Comparison of ENCODE assay signal across 1 cellular context in genomic region chr15:80160570-80161156, GRCh38.
TF ChIP-seq lines count a peak whose summit lies in the region.

No MANE protein-coding gene starts in this region.

TF ChIP-seq in K562, 482 proteins besides CTCF, POLR2A, EP300 and RAD21 (continued from another document and continues in another):
- no peak; the same call in 1 of the 2 replicates for TF ChIP-seq CUX1 (CRISPR knock-in tag; IDR thresholded peaks at IDR 0.05)
- peak; percentile 86 for TF ChIP-seq ELF2 (CRISPR knock-in tag; IDR thresholded peaks at IDR 0.05)
- no peak for TF ChIP-seq SMARCB1 (IDR thresholded peaks at IDR 0.05; ENCODE audit: insufficient read length, low read depth)
- peak; percentile 49; the same call in 1 of the 2 replicates for TF ChIP-seq NCOR1 (IDR thresholded peaks at IDR 0.05)
- peak; percentile 67 for TF ChIP-seq TAF9B (IDR thresholded peaks at IDR 0.05; ENCODE audit: partially characterized antibody)
- TF ChIP-seq RERE (CRISPR knock-in tag; IDR thresholded peaks at IDR 0.05; ENCODE audit: borderline replicate concordance): no peak
- TF ChIP-seq TEAD1 (CRISPR knock-in tag; IDR thresholded peaks at IDR 0.05): peak in 1 of 2 experiments; percentile 76; a peak in 2 of 4 replicates
- no peak for TF ChIP-seq CAMTA2 (CRISPR knock-in tag; conservative IDR thresholded peaks at IDR 0.05)
- no peak for TF ChIP-seq ZNF253 (CRISPR knock-in tag; conservative IDR thresholded peaks at IDR 0.05)
- peak; percentile 45 for TF ChIP-seq SOX6 (IDR thresholded peaks at IDR 0.05)
- TF ChIP-seq DDX20 (tag; IDR thresholded peaks at IDR 0.05; ENCODE audit: low read depth): no peak
- peak; percentile 83; the same call in 1 of the 2 replicates for TF ChIP-seq OTX1 (CRISPR knock-in tag; IDR thresholded peaks at IDR 0.05)
- no peak; the same call in 1 of the 2 replicates for TF ChIP-seq ATF3 (IDR thresholded peaks at IDR 0.05)
- no peak for TF ChIP-seq ATF3 (CRISPR knock-in tag; conservative IDR thresholded peaks at IDR 0.05)
- TF ChIP-seq SREBF1 (IDR thresholded peaks at IDR 0.05; ENCODE audit: borderline replicate concordance, low read depth, low read length): no peak
- TF ChIP-seq ZBTB9 (CRISPR knock-in tag; IDR thresholded peaks at IDR 0.05): peak; percentile 88
- no peak for TF ChIP-seq TARDBP (IDR thresholded peaks at IDR 0.05)
- TF ChIP-seq PREB (CRISPR knock-in tag; IDR thresholded peaks at IDR 0.05): no peak
- TF ChIP-seq HBP1 (CRISPR knock-in tag; IDR thresholded peaks at IDR 0.05): no peak
- TF ChIP-seq RCOR1 (IDR thresholded peaks at IDR 0.05; ENCODE audit: borderline replicate concordance in 1 of 2, low read depth in 2 of 2, low read length in 2 of 2): peak in 1 of 2 experiments; percentile 64; a peak in 1 of 4 replicates
- no peak for TF ChIP-seq FOXK2 (conservative IDR thresholded peaks at IDR 0.05 in 1 of 2, IDR thresholded peaks at IDR 0.05 in 1 of 2; ENCODE audit: low read depth in 2 of 2)
- TF ChIP-seq BHLHE40 (IDR thresholded peaks at IDR 0.05; ENCODE audit: low read length): peak; percentile 81
- TF ChIP-seq ERF (CRISPR knock-in tag; IDR thresholded peaks at IDR 0.05): 0 out of 2 replicates have a peak, but pooled peaks have one; percentile 33
- TF ChIP-seq ZFX (CRISPR knock-in tag; IDR thresholded peaks at IDR 0.05): peak; percentile 53; the same call in 1 of the 2 replicates
- no peak for TF ChIP-seq HDAC3 (IDR thresholded peaks at IDR 0.05; ENCODE audit: borderline replicate concordance, partially characterized antibody)
- no peak for TF ChIP-seq ZBTB8A (IDR thresholded peaks at IDR 0.05; ENCODE audit: partially characterized antibody)
- no peak for TF ChIP-seq KLF10 (CRISPR knock-in tag; IDR thresholded peaks at IDR 0.05)
- TF ChIP-seq FOXJ3 (CRISPR knock-in tag; IDR thresholded peaks at IDR 0.05): no peak
- peak; percentile 93 for TF ChIP-seq SMAD4 (CRISPR knock-in tag; conservative IDR thresholded peaks at IDR 0.05)
- TF ChIP-seq CHD4 (IDR thresholded peaks at IDR 0.05; ENCODE audit: insufficient read depth, insufficient replicate concordance, low read depth, low read length, poor library complexity, severe bottlenecking): no peak
- TF ChIP-seq ETV1 (tag; conservative IDR thresholded peaks at IDR 0.05; ENCODE audit: low read depth): peak; percentile 95
- peak; percentile 47; the same call in 1 of the 2 replicates for TF ChIP-seq NR2C1 (IDR thresholded peaks at IDR 0.05)
- peak; percentile 86 for TF ChIP-seq NR2C1 (tag; IDR thresholded peaks at IDR 0.05)
- TF ChIP-seq NR2F6 (CRISPR knock-in tag; IDR thresholded peaks at IDR 0.05): no peak
- TF ChIP-seq ETV5 (CRISPR knock-in tag; IDR thresholded peaks at IDR 0.05; ENCODE audit: low read depth): peak; percentile 90
- peak; percentile 62 for TF ChIP-seq VEZF1 (CRISPR knock-in tag; IDR thresholded peaks at IDR 0.05)
- TF ChIP-seq SPI1 (IDR thresholded peaks at IDR 0.05; ENCODE audit: borderline replicate concordance, low read depth, low read length): no peak
- peak; percentile 28 for TF ChIP-seq DACH1 (IDR thresholded peaks at IDR 0.05; ENCODE audit: partially characterized antibody)
- TF ChIP-seq ZNF41 (CRISPR knock-in tag; conservative IDR thresholded peaks at IDR 0.05): peak; percentile 66; the same call in 1 of the 2 replicates
- no peak for TF ChIP-seq SIRT6 (IDR thresholded peaks at IDR 0.05; ENCODE audit: low read depth, low read length)
- TF ChIP-seq E2F8 (IDR thresholded peaks at IDR 0.05; ENCODE audit: low read depth, partially characterized antibody): no peak
